Comparison of ENCODE assay signal across 8 cellular contexts in genomic region chr6:142692942-142693341, GRCh38.
A peak's percentile ranks its signal among the peaks of the same experiment; 100 is the strongest.
DNase-seq lines count a peak whose midpoint lies in the region; ATAC-seq and TF ChIP-seq lines count a peak whose summit lies in the region.

No MANE protein-coding gene starts in this region.

- peak overlapping the region; percentile 4 for H3K27ac Mint-ChIP-seq in endodermal cell

- no peaks in the 10 kb centered on the region for H3K9me3 ChIP-seq in endodermal cell (ENCODE audit: control insufficient read depth, low read length)

- H3K4me3 Mint-ChIP-seq in endodermal cell, result peak overlapping the region; percentile 10

- no peaks in the 10 kb centered on the region for H3K9me3 Mint-ChIP-seq in endodermal cell

- 6 to 16% methylated on average over 9 to 11 of the region's 11 CpGs for WGBS in endodermal cell (ENCODE audit: insufficient coverage in 1 of 2, insufficient read length in 1 of 2), 2 experiments

- H3K9ac ChIP-seq in endodermal cell (ENCODE audit: extremely low read depth, low read length, poor library complexity, severe bottlenecking), result no peak overlapping the region

- DNase-seq in NCI-H526 treated with DMSO at 0.1 percent for 48 hours (lab: John Stamatoyannopoulos, UW) (peak; percentile 27), endodermal cell (peak; percentile 91), middle frontal gyrus (ENCODE audit: extremely low spot score, low spot score) (peak; percentile 62)
- DNase-seq in activated CD8-positive, alpha-beta memory T cell treated with anti-CD3 and anti-CD28 coated beads for 4 hours (ENCODE audit: low read depth in 2 of 2), result peak; percentile 36 to 46
- DNase-seq in stimulated activated CD8-positive, alpha-beta memory T cell treated with anti-CD3 and anti-CD28 coated beads, Interleukin-4, amount 100 ng/mL, for 24 hours (ENCODE audit: low read depth), result peak; percentile 31

- ATAC-seq in HG03159 (IDR thresholded peaks at IDR 0.05; ENCODE audit: unreplicated experiment), result peak; percentile 71

- no peaks in the 10 kb centered on the region for H3K4me1 ChIP-seq in endodermal cell (ENCODE audit: control insufficient read depth, insufficient read depth, low read length)

- H3K36me3 Mint-ChIP-seq in endodermal cell (ENCODE audit: low read depth), result no peaks in the 10 kb centered on the region

- H3K27me3 Mint-ChIP-seq in endodermal cell (ENCODE audit: insufficient read depth), result no peaks in the 10 kb centered on the region

- no peak overlapping the region for H3K4me3 ChIP-seq in endodermal cell (ENCODE audit: low read length)

- H3K36me3 ChIP-seq in endodermal cell (ENCODE audit: control insufficient read depth, insufficient read depth, low read length), result no peaks in the 10 kb centered on the region

- peak; percentile 86 for TF ChIP-seq CTCF in 22Rv1 (IDR thresholded peaks at IDR 0.05)
- TF ChIP-seq CTCF in GM12872 (IDR thresholded peaks at IDR 0.05; ENCODE audit: insufficient read depth, low read depth, low read length), result peak; percentile 87
- TF ChIP-seq CTCF in endodermal cell (conservative IDR thresholded peaks at IDR 0.05), result peak; percentile 98

- H3K27ac ChIP-seq in 22Rv1, result no peak overlapping the region
- no peak overlapping the region for H3K27ac ChIP-seq in endodermal cell (ENCODE audit: low read depth, low read length)

- no peaks in the 10 kb centered on the region for H3K27me3 ChIP-seq in endodermal cell (ENCODE audit: control insufficient read depth, insufficient read depth, low read length, poor library complexity, severe bottlenecking)

- peaks cover 8% of the 10 kb centered on the region for H3K4me1 Mint-ChIP-seq in endodermal cell

Comparison
In these comparisons a context has a peak if more than half of its experiments do, and no peak if none do; other contexts are left out.
1. DNase-seq: peak in every context shown above with its lines; median percentile 91 in endodermal cell; 62 in middle frontal gyrus; 41 in activated CD8-positive, alpha-beta memory T cell treated with anti-CD3 and anti-CD28 coated beads for 4 hours; 31 in stimulated activated CD8-positive, alpha-beta memory T cell treated with anti-CD3 and anti-CD28 coated beads, Interleukin-4, amount 100 ng/mL, for 24 hours; 27 in NCI-H526 treated with DMSO at 0.1 percent for 48 hours.